Comparison of ENCODE assay signal across 8 cellular contexts in genomic region chr10:62816179-62817119, GRCh38. TPM values are rescaled to one million over a fixed set of nuclear protein-coding genes. Genes with fewer than 3 reads are reported as not detected.
DNase-seq lines count a peak whose midpoint lies in the region; ATAC-seq and TF ChIP-seq lines count a peak whose summit lies in the region.

Gene EGR2, minus strand, starts transcription at chr10:62816366. Its CDS starts 337 bp downstream, at chr10:62816029.

- intact Hi-C loops in Panc1 (cut with micrococcal nuclease; ENCODE audit: unreplicated experiment): loop anchor here (5.0 to 10.0 kb wide), 3 partner anchors 266 to 552 kb away; partner anchors contain the start of gene RTKN2

- no peaks in the 10 kb centered on the region for H3K36me3 Mint-ChIP-seq in IgD-negative memory B cell
- H3K36me3 Mint-ChIP-seq in activated T-cell treated with anti-CD3 and anti-CD28 coated beads, Interleukin-2, amount 50 U/mL, for 72 hours (ENCODE audit: insufficient read depth in 2 of 2): peaks cover 28 to 30% of the 10 kb centered on the region in 2 donors

- H3K4me1 Mint-ChIP-seq in IgD-negative memory B cell: peaks cover 19 to 28% (median 22%) of the 10 kb centered on the region in 3 donors
- peaks cover 60% of the 10 kb centered on the region for H3K4me1 Mint-ChIP-seq in activated T-cell treated with anti-CD3 and anti-CD28 coated beads, Interleukin-2, amount 50 U/mL, for 72 hours (ENCODE audit: low read depth)

- H3K9me3 ChIP-seq in Panc1 (ENCODE audit: control insufficient read depth, insufficient read depth, low read depth, low read length): no peaks in the 10 kb centered on the region
- no peaks in the 10 kb centered on the region for H3K9me3 ChIP-seq in muscle layer of duodenum (ENCODE audit: control insufficient read depth in 1 of 2, low read length in 2 of 2)

- H3K27ac Mint-ChIP-seq in IgD-negative memory B cell: peak within 1 kb of the TSS; percentile 95 to 98 (median 96)
- peak within 1 kb of the TSS; percentile 99 for H3K27ac Mint-ChIP-seq in activated T-cell treated with anti-CD3 and anti-CD28 coated beads, Interleukin-2, amount 50 U/mL, for 72 hours

- no peak for TF ChIP-seq CTCF in Panc1 (IDR thresholded peaks at IDR 0.05)

- BruUV-seq in Panc1 (replicated peaks; lab: Mats Ljungman, UMichigan): no TSS peak

- H3K27ac ChIP-seq in Panc1 (ENCODE audit: low read length): no peak within 1 kb of the TSS
- peak within 1 kb of the TSS; percentile 97 for H3K27ac ChIP-seq in muscle layer of duodenum (ENCODE audit: low read length)

- H3K9me3 Mint-ChIP-seq in IgD-negative memory B cell: peaks cover 0 to 1% (median 0%) of the 10 kb centered on the region in 3 donors
- H3K9me3 Mint-ChIP-seq in activated T-cell treated with anti-CD3 and anti-CD28 coated beads, Interleukin-2, amount 50 U/mL, for 72 hours: no peaks in the 10 kb centered on the region

- H3K27me3 ChIP-seq in Panc1 (ENCODE audit: control insufficient read depth, insufficient read depth, low read length) (peaks cover 36% of the 10 kb centered on the region), muscle layer of duodenum (ENCODE audit: low read depth, low read length) (peaks cover 26% of the 10 kb centered on the region)

- peaks cover 11% of the 10 kb centered on the region for H3K4me1 ChIP-seq in Panc1 (ENCODE audit: control insufficient read depth, insufficient read depth, low read length)
- H3K4me1 ChIP-seq in muscle layer of duodenum (ENCODE audit: control insufficient read depth in 1 of 2, insufficient read depth in 2 of 2, low read length in 2 of 2): peaks cover 3 to 31% of the 10 kb centered on the region in 2 donors

- peak within 1 kb of the TSS; percentile 94 to 99 (median 98) for H3K4me3 Mint-ChIP-seq in IgD-negative memory B cell
- peak within 1 kb of the TSS; percentile 92 for H3K4me3 Mint-ChIP-seq in activated T-cell treated with anti-CD3 and anti-CD28 coated beads, Interleukin-2, amount 50 U/mL, for 72 hours

- DNase-seq in DMS114 treated with DMSO at 0.1 percent for 48 hours (lab: John Stamatoyannopoulos, UW; ENCODE audit: unreplicated experiment): peak; percentile 89
- peak; percentile 67 for DNase-seq in Panc1 (ENCODE audit: low read depth, low spot score)
- DNase-seq in activated T-cell treated with anti-CD3 and anti-CD28 coated beads, Interleukin-2, amount 50 U/mL, for 72 hours: peak; percentile 94 to 95
- DNase-seq in stimulated activated CD8-positive, alpha-beta memory T cell treated with anti-CD3 and anti-CD28 coated beads, Interleukin-7, amount 100 ng/mL, for 24 hours (ENCODE audit: low read depth): peak; percentile 86

- POLR2A ChIA-PET in Panc1 (lab: Charles Lee): interaction anchor here (0.6 to 0.7 kb wide), 2 partner anchors 178 to 198 kb away, joined by 3 read pairs; no protein-coding TSS in a partner anchor

- H3K36me3 ChIP-seq in Panc1 (ENCODE audit: control insufficient read depth, insufficient read depth, low read length) (no peaks in the 10 kb centered on the region), muscle layer of duodenum (ENCODE audit: control insufficient read depth in 1 of 2, insufficient read depth in 2 of 2, low read length in 2 of 2) (no peaks in the 10 kb centered on the region)

- peaks cover 24% of the 10 kb centered on the region for H3K27me3 Mint-ChIP-seq in IgD-negative memory B cell
- H3K27me3 Mint-ChIP-seq in activated T-cell treated with anti-CD3 and anti-CD28 coated beads, Interleukin-2, amount 50 U/mL, for 72 hours (ENCODE audit: low read depth): peaks cover 20% of the 10 kb centered on the region

- CTCF ChIA-PET in Panc1 (lab: Charles Lee): no interaction called here

- in situ Hi-C loops in Panc1 (cut with HindIII; ENCODE audit: low pct_unique_long_range_greater_than_20kb, low sequenced_read_pairs): no loop called here

- ATAC-seq in GM21529 (IDR thresholded peaks at IDR 0.05; ENCODE audit: unreplicated experiment): peak; percentile 72
- ATAC-seq in Panc1: peak; percentile 90
- peak; percentile 71 to 72 for ATAC-seq in activated T-cell treated with anti-CD3 and anti-CD28 coated beads, Interleukin-2, amount 50 U/mL, for 72 hours (replicated peaks in 1 of 2)
- ATAC-seq in esophagus mucosa: peak; percentile 95

- H3K4me3 ChIP-seq in Panc1 (ENCODE audit: low read depth in 2 of 2, low read length in 2 of 2): peak within 1 kb of the TSS; percentile 68 to 87
- H3K4me3 ChIP-seq in muscle layer of duodenum (ENCODE audit: low read depth in 1 of 2, low read length in 2 of 2): peak within 1 kb of the TSS; percentile 79 to 96

RNA-seq across cellular contexts. Expression of gene EGR2, which starts in this region (rescaled TPM):
- polyA plus RNA-seq in IgD-negative memory B cell: 2.6 TPM
- total RNA-seq in Panc1 (2021; ENCODE audit: unreplicated experiment) (0.82 TPM), esophagus mucosa (0.96 TPM)
- polyA plus RNA-seq in Panc1 (2012; ENCODE audit: insufficient read length): 0.41 TPM
- 10 to 100 TPM; 64.3 to 76.7 TPM for total RNA-seq in activated T-cell treated with anti-CD3 and anti-CD28 coated beads, Interleukin-2, amount 50 U/mL, for 72 hours

Comparison
In these comparisons a context has a peak if more than half of its experiments do, and no peak if none do; other contexts are left out.
1. RNA of gene EGR2 (total RNA-seq): 64.3 to 76.7 TPM in activated T-cell treated with anti-CD3 and anti-CD28 coated beads, Interleukin-2, amount 50 U/mL, for 72 hours; 0.96 TPM in esophagus mucosa (single experiment) and 0.82 TPM in Panc1 (single experiment); every median in the first group is over 10 times any median in the second.
2. Peak in DNase-seq, ATAC-seq and H3K4me3 ChIP-seq in Panc1; RNA of the gene not detected or under 1 TPM.
3. Peak in ATAC-seq in esophagus mucosa; RNA of the gene not detected or under 1 TPM.
4. Peak in every context shown above with its lines, with median percentiles within 50 percentile points of each other: DNase-seq and ATAC-seq.